ENCODE assay signal across 8 cellular contexts in genomic region chr3:129305592-129306091, GRCh38. TPM values are rescaled to one million over a fixed set of nuclear protein-coding genes. Genes with fewer than 3 reads are reported as not detected.
DNase-seq lines count a peak whose midpoint lies in the region; ATAC-seq and TF ChIP-seq lines count a peak whose summit lies in the region.

No MANE protein-coding gene starts in this region.

- DNase-seq in CD1c-positive myeloid dendritic cell (ENCODE audit: extremely low spot score): peak; percentile 91
- peak; percentile 48 to 85 for DNase-seq in foreskin fibroblast
- peak; percentile 62 for DNase-seq in neural crest cell (ENCODE audit: low read depth, low spot score)
- no peak for DNase-seq in DMS53 treated with DMSO at 0.1 percent for 48 hours (lab: John Stamatoyannopoulos, UW; ENCODE audit: unreplicated experiment)
- DNase-seq in activated CD8-positive, alpha-beta memory T cell treated with anti-CD3 and anti-CD28 coated beads, Interleukin-2, amount 50 U/mL, for 4 hours: no peak

- peaks cover 19% of the 10 kb centered on the region for H3K36me3 Mint-ChIP-seq in neural crest cell (ENCODE audit: low read depth)

- TF ChIP-seq CTCF in WI38 (IDR thresholded peaks at IDR 0.05; ENCODE audit: low read depth, low read length): no peak
- no peak for TF ChIP-seq CTCF in foreskin fibroblast (IDR thresholded peaks at IDR 0.05; ENCODE audit: low read depth, low read length)
- TF ChIP-seq CTCF in neural crest cell (conservative IDR thresholded peaks at IDR 0.05): no peak

- H3K4me3 Mint-ChIP-seq in neural crest cell: peak overlapping the region; percentile 65

- no peaks in the 10 kb centered on the region for H3K27me3 Mint-ChIP-seq in neural crest cell (ENCODE audit: low read depth)

- H3K4me1 Mint-ChIP-seq in neural crest cell: peaks cover 23% of the 10 kb centered on the region

- ATAC-seq in HG02870 (IDR thresholded peaks at IDR 0.05; ENCODE audit: unreplicated experiment) (peak; percentile 38), HG03457 (IDR thresholded peaks at IDR 0.05; ENCODE audit: unreplicated experiment) (no peak)

- no peaks in the 10 kb centered on the region for H3K9me3 Mint-ChIP-seq in neural crest cell

- peak overlapping the region; percentile 91 for H3K27ac Mint-ChIP-seq in neural crest cell (ENCODE audit: unreplicated experiment)

- H3K4me3 ChIP-seq in WI38 (ENCODE audit: low read depth, low read length): peak overlapping the region; percentile 21; the same call in 1 of the 2 replicates
- peak overlapping the region in 1 of 2 donors; percentile 1 for H3K4me3 ChIP-seq in foreskin fibroblast (ENCODE audit: low read depth in 1 of 2, low read length in 2 of 2)

RNA-seq across cellular contexts. Expression of gene HMCES, which starts 27.0 kb away (rescaled TPM):
- total RNA-seq in neural crest cell: 61.2 and 62.9 TPM in 2 replicates

RNA-seq across cellular contexts. Expression of gene COPG1, which starts 56.2 kb away (rescaled TPM):
- 116 and 122 TPM in 2 replicates for total RNA-seq in neural crest cell

Comparison
In these comparisons a context has a peak if more than half of its experiments do, and no peak if none do; other contexts are left out.
1. DNase-seq: peak in CD1c-positive myeloid dendritic cell (single experiment), foreskin fibroblast (2 of 2) and neural crest cell (single experiment); none in DMS53 treated with DMSO at 0.1 percent for 48 hours (single experiment) and activated CD8-positive, alpha-beta memory T cell treated with anti-CD3 and anti-CD28 coated beads, Interleukin-2, amount 50 U/mL, for 4 hours (single experiment).